In genomic region chr12:113070117-113070906, GRCh38 we compare ENCODE assay signal across 9 cellular contexts. TPM values are rescaled to one million over a fixed set of nuclear protein-coding genes. Genes with fewer than 3 reads are reported as not detected.
DNase-seq lines count a peak whose midpoint lies in the region; ATAC-seq and TF ChIP-seq lines count a peak whose summit lies in the region.
"Had no signal": no experiment of that assay in that cellular context is flagged by ENCODE, and none has a peak within 500 bp of the region (broad histone marks: within the 10 kb centered on the region; RNA-seq: fewer than 3 reads in every experiment).

No MANE protein-coding gene starts in this region.

- intact Hi-C loops in lower lobe of right lung (cut with DNase I) = no loop called here

- 0 out of 2 replicates have a peak, but pooled peaks cover 2% of the 10 kb centered on the region for H3K4me1 ChIP-seq in HEK293 (ENCODE audit: control insufficient read depth, insufficient read depth, low read length)
- no peaks in the 10 kb centered on the region for H3K4me1 ChIP-seq in lower lobe of right lung
- no peaks in the 10 kb centered on the region for H3K4me1 ChIP-seq in foreskin keratinocyte

- CTCF ChIA-PET in HEK293 (lab: Yijun Ruan, JAX) = interaction anchor here (0.5 to 1.8 kb wide), 4 partner anchors 21 to 104 kb away, joined by 3 to 10 read pairs (median 4); no protein-coding TSS in a partner anchor

- DNase-seq in Daoy (ENCODE audit: low read depth) (peak; percentile 33), lower lobe of right lung (peak; percentile 67), foreskin keratinocyte (no peak), NCI-H2227 treated with DMSO at 0.1 percent for 48 hours (lab: John Stamatoyannopoulos, UW) (no peak), foreskin melanocyte (no peak)
- DNase-seq in activated CD8-positive, alpha-beta memory T cell treated with anti-CD3 and anti-CD28 coated beads for 24 hours = peak; percentile 67
- DNase-seq: NCI-H510A treated with DMSO at 0.1 percent for 48 hours had no signal

- H3K4me3 ChIP-seq in HEK293 (ENCODE audit: low read depth, low read length) = no peak overlapping the region
- no peak overlapping the region for H3K4me3 ChIP-seq in lower lobe of right lung

- H3K27me3 ChIP-seq in lower lobe of right lung (ENCODE audit: low read depth) = peaks cover 2% of the 10 kb centered on the region
- peaks cover 21% of the 10 kb centered on the region for H3K27me3 ChIP-seq in foreskin keratinocyte

- ATAC-seq in lower lobe of right lung (peak in 1 of 2 donors; percentile 50), foreskin keratinocyte (no peak), HG03097 (IDR thresholded peaks at IDR 0.05; ENCODE audit: low FRiP score, unreplicated experiment) (no peak)

- TF ChIP-seq CTCF in HEK293 (tag by site-specific recombination; IDR thresholded peaks at IDR 0.05) (no peak), lower lobe of right lung (IDR thresholded peaks at IDR 0.05) (no peak), foreskin keratinocyte (conservative IDR thresholded peaks at IDR 0.05) (no peak)

- H3K27ac ChIP-seq in HEK293 (ENCODE audit: extremely low read depth, low read depth, low read length) (no peak overlapping the region), lower lobe of right lung (no peak overlapping the region), foreskin keratinocyte (no peak overlapping the region)

- H3K36me3 ChIP-seq in HEK293 (ENCODE audit: control insufficient read depth in 2 of 2, insufficient read depth in 1 of 2, low read length in 2 of 2) = no peaks in the 10 kb centered on the region
- no peaks in the 10 kb centered on the region for H3K36me3 ChIP-seq in lower lobe of right lung

- H3K9me3 ChIP-seq in HEK293 (ENCODE audit: control insufficient read depth, insufficient read depth, low read depth, low read length) (no peaks in the 10 kb centered on the region), lower lobe of right lung (no peaks in the 10 kb centered on the region)

- POLR2A ChIA-PET in HEK293 (lab: Yijun Ruan, JAX) = interaction anchor here (0.7 kb wide), 1 partner anchor 107 kb away, joined by 3 read pairs; no protein-coding TSS in a partner anchor

TF ChIP-seq in HEK293, 187 proteins besides CTCF, POLR2A, EP300 and RAD21:
- TF ChIP-seq ZNF513 (tag by site-specific recombination; IDR thresholded peaks at IDR 0.05) = no peak
- no peak for TF ChIP-seq ZNF48 (tag by site-specific recombination; IDR thresholded peaks at IDR 0.05)
- no peak for TF ChIP-seq HOXC10 (CRISPR knock-in tag; IDR thresholded peaks at IDR 0.05)
- peak; percentile 29; the same call in 1 of the 2 replicates for TF ChIP-seq ZNF580 (tag by site-specific recombination; IDR thresholded peaks at IDR 0.05)

RNA-seq across cellular contexts. Expression of gene DTX1, which starts 13.8 kb away (rescaled TPM):
- 0.24 and 2.3 TPM in 2 replicates for total RNA-seq in Daoy (2014; rRNA removed; shearing (Covaris generic))
- total RNA-seq in lower lobe of right lung (6.8 TPM), foreskin keratinocyte (not detected in 2 replicates)
- not detected in 2 replicates for polyA plus RNA-seq in foreskin keratinocyte

Comparison
In these comparisons a context has a peak if more than half of its experiments do, and no peak if none do; other contexts are left out.
1. DNase-seq: peak in Daoy (single experiment), activated CD8-positive, alpha-beta memory T cell treated with anti-CD3 and anti-CD28 coated beads for 24 hours (single experiment) and lower lobe of right lung (single experiment); none in foreskin keratinocyte (0 of 2), NCI-H2227 treated with DMSO at 0.1 percent for 48 hours (single experiment) and foreskin melanocyte (single experiment).